34 cellular contexts compared by ENCODE assay signal in the genomic region with DNA sequence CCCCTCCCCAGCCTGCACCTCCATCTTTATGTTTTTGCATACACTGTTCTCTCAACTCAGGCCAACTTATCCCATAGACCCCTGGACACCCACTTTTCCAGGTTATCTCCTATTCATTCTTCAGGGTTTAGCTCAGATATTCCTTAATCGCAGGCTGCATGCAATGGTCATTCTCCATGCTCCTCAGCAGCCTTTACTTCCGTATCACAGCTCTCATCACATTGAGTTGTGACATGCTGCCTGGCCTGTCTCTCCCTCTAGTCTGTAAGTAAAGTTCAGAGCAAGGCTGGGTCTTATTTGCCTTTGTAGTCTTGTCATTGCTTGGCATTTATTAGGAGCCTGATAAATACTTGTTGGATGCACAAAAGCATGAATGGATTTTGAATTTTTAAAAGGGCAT.
"Had no signal": no experiment of that assay in that cellular context is flagged by ENCODE, and none has a peak within 500 bp of the region (broad histone marks: within the 10 kb centered on the region; RNA-seq: fewer than 3 reads in every experiment).

No MANE protein-coding gene starts in this region.

- DNase-seq: activated CD4-positive, alpha-beta T cell treated with anti-CD3 and anti-CD28 coated beads, Interleukin-2, amount 10 ng/mL, durations not matched to agents 24 days and 14 days; activated CD4-positive, alpha-beta T cell treated with anti-CD3 and anti-CD28 coated beads, Interleukin-2, amount 50 U/mL, for 4 hours; activated CD4-positive, CD25-positive, alpha-beta regulatory T cell; activated CD8-positive, alpha-beta T cell treated with anti-CD3 and anti-CD28 coated beads for 36 hours; activated gamma-delta T cell; activated naive CD4-positive, alpha-beta T cell treated with anti-CD3 and anti-CD28 coated beads for 36 hours; activated T-cell treated with anti-CD3 and anti-CD28 coated beads, Interleukin-2, amount 50 U/mL, for 24 hours; adrenal gland; body of pancreas; caudate nucleus; cerebellar nuclear complex; Kasumi-1; KG1; MG63; NCI-H1048; NCI-H1105 treated with DMSO at 0.1 percent for 48 hours; NCI-H1436; NCI-H187 treated with DMSO at 0.1 percent for 48 hours; NCI-H2081; NCI-H2171 treated with DMSO at 0.1 percent for 48 hours; NCI-H2227 treated with DMSO at 0.1 percent for 48 hours; NCI-H446; NCI-H510A treated with DMSO at 0.1 percent for 48 hours; NCI-H526 treated with DMSO at 0.1 percent for 48 hours; NK-92 treated with Interleukin-12 subunit alpha and Interleukin-12 subunit beta, amount 100 ng/mL, for 24 hours; Right ventricle myocardium superior; SW 1271; T-helper 1 cell; T-helper 2 cell; T-helper 9 cell; WERI-Rb-1 had no signal

- FAIRE-seq: astrocyte, colon had no signal

- H3K27ac ChIP-seq: adrenal gland, body of pancreas, breast epithelium, WERI-Rb-1 had no signal
